ENCODE assay signal across 1 cellular context in the genomic region with DNA sequence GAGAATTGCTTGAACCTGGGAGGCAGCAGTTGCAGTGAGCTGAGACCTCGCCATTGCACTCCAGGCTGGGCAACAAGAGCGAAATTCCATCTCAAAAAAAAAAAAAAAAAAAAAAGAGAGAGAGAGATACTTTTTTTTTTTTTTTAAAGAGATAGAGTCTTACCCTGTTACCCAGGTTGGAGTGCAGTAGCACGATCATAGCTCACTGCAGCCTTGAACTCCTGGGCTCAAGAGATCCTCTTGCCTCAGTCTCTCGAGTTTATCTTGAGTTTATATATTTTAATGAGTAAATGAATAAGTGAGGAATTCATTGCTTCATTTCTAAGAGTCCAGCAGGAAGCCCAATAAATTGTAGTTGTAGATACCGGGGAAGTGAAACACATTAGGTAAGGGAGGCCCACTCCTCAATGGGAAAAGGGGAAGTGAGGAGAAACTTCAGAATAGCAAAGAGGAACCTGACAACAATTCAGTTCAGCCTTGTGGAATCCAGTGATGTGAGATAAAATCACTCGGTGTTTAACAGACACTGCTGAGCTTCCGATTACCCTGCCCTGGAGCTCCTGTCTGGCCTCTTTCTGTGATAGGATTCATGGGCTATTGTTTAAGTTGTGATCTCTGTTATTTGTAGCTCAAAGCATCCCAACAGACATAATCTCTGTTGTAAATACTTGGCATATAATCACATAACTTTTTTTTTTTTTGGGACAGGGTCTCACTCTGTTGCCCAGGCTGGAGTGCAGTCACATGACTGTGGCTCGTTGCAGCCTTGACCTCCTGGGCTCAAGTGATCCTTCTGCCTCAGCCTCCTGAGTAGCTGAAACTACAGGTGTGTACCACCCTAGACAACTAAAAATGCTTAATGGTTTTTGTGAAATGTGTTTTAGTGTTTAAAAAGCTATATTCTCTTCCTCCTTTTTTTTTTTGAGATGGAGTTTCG.
TF ChIP-seq lines count a peak whose summit lies in the region.

No MANE protein-coding gene starts in this region.

TF ChIP-seq in K562, 482 proteins besides CTCF, POLR2A, EP300 and RAD21 (continued from another document):
- TF ChIP-seq, protein P1, sequence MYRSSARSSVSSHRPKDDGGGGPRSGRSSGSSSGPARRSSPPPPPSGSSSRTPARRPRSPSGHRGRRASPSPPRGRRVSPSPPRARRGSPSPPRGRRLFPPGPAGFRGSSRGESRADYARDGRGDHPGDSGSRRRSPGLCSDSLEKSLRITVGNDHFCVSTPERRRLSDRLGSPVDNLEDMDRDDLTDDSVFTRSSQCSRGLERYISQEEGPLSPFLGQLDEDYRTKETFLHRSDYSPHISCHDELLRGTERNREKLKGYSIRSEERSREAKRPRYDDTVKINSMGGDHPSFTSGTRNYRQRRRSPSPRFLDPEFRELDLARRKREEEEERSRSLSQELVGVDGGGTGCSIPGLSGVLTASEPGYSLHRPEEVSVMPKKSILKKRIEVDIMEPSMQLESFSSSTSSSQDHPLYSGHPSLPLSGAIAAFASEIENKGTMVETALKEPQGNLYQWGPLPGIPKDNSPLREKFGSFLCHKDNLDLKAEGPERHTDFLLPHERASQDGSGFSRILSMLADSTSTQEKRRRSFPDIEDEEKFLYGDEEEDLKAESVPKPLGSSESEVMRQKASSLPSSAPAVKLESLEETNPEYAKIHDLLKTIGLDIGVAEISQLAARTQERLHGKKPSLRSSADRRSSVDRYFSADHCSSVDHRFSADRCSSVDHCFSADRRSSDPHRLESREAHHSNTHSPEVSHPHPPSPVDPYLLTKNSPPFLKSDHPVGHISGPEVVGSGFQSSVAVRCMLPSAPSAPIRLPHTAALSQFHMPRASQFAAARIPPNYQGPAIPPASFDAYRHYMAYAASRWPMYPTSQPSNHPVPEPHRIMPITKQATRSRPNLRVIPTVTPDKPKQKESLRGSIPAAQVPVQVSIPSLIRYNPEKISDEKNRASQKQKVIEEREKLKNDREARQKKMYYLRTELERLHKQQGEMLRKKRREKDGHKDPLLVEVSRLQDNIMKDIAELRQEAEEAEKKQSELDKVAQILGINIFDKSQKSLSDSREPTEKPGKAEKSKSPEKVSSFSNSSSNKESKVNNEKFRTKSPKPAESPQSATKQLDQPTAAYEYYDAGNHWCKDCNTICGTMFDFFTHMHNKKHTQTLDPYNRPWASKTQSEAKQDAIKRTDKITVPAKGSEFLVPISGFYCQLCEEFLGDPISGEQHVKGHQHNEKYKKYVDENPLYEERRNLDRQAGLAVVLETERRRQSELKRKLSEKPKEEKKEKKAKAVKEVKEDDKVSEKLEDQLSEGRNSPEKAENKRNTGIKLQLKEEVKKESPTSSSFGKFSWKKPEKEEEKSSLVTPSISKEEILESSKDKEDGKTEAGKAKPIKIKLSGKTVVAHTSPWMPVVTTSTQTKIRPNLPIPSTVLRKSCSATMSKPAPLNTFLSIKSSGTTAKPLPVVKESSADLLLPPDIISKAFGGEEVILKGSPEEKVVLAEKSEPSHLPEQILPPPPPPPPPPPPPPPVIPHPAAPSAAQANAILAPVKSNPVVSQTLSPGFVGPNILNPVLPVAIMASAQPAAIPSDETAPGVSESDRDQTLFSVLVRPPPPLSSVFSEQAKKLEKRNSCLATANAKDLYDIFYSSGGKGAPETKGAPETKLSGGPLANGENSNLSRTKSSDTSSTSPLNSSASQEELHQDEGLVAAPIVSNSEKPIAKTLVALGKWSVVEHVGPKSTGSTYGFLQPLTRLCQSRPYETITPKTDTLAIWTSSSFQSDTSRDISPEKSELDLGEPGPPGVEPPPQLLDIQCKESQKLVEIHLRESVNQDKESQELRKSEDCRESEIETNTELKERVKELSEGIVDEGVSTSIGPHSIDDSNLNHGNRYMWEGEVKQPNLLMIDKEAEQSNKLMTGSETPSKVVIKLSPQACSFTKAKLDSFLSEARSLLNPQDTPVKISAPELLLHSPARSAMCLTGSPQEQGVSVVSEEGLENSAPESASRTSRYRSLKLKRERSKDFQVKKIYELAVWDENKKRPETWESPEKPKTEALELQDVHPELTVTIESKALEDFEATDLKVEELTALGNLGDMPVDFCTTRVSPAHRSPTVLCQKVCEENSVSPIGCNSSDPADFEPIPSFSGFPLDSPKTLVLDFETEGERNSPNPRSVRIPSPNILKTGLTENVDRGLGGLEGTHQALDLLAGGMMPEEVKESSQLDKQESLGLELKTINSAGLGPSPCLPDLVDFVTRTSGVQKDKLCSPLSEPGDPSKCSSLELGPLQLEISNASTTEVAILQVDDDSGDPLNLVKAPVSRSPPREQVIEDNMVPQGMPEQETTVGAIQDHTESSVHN (IDR thresholded peaks at IDR 0.05; ENCODE audit: borderline replicate concordance in 1 of 2, low read depth in 1 of 2) = no peak
- peak; percentile 37; the same call in 1 of the 2 replicates for TF ChIP-seq NBN (IDR thresholded peaks at IDR 0.05; ENCODE audit: low read depth)
- TF ChIP-seq SRSF3 (IDR thresholded peaks at IDR 0.05; ENCODE audit: insufficient read depth, low read length) = no peak
- no peak for TF ChIP-seq JUND (IDR thresholded peaks at IDR 0.05; ENCODE audit: borderline replicate concordance, low read depth, low read length)
- TF ChIP-seq JUND (tag; IDR thresholded peaks at IDR 0.05; ENCODE audit: borderline replicate concordance, low read depth, low read length) = peak; percentile 42; the same call in 1 of the 3 replicates
- no peak for TF ChIP-seq FOXO4 (CRISPR knock-in tag; IDR thresholded peaks at IDR 0.05)
- TF ChIP-seq NFYB (IDR thresholded peaks at IDR 0.05; ENCODE audit: extremely low read depth, insufficient read length) = no peak
- 0 out of 4 replicates have a peak, but pooled peaks of 1 of the 2 experiments have one; percentile 11 for TF ChIP-seq MAZ (CRISPR knock-in tag; conservative IDR thresholded peaks at IDR 0.05 in 1 of 2, IDR thresholded peaks at IDR 0.05 in 1 of 2)
- 0 out of 2 replicates have a peak, but pooled peaks have one; percentile 22 for TF ChIP-seq L3MBTL2 (IDR thresholded peaks at IDR 0.05)
- TF ChIP-seq ZNF518B (CRISPR knock-in tag; IDR thresholded peaks at IDR 0.05) = no peak
- TF ChIP-seq ZNF699 (CRISPR knock-in tag; IDR thresholded peaks at IDR 0.05; ENCODE audit: insufficient replicate concordance) = no peak
- TF ChIP-seq EWSR1 (IDR thresholded peaks at IDR 0.05; ENCODE audit: borderline replicate concordance, low read depth, partially characterized antibody) = no peak
- TF ChIP-seq ZNF121 (CRISPR knock-in tag; conservative IDR thresholded peaks at IDR 0.05) = peak; percentile 99
- TF ChIP-seq, protein P2, sequence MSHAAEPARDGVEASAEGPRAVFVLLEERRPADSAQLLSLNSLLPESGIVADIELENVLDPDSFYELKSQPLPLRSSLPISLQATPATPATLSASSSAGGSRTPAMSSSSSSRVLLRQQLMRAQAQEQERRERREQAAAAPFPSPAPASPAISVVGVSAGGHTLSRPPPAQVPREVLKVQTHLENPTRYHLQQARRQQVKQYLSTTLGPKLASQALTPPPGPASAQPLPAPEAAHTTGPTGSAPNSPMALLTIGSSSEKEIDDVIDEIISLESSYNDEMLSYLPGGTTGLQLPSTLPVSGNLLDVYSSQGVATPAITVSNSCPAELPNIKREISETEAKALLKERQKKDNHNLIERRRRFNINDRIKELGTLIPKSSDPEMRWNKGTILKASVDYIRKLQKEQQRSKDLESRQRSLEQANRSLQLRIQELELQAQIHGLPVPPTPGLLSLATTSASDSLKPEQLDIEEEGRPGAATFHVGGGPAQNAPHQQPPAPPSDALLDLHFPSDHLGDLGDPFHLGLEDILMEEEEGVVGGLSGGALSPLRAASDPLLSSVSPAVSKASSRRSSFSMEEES (CRISPR knock-in tag; IDR thresholded peaks at IDR 0.05) = peak; percentile 83
- peak; percentile 76; the same call in 1 of the 2 replicates for TF ChIP-seq TEAD4 (IDR thresholded peaks at IDR 0.05; ENCODE audit: low read length)
- TF ChIP-seq TEAD4 (CRISPR knock-in tag; IDR thresholded peaks at IDR 0.05; ENCODE audit: borderline replicate concordance) = no peak
- TF ChIP-seq MEIS2 (IDR thresholded peaks at IDR 0.05; ENCODE audit: partially characterized antibody) = peak; percentile 31
- TF ChIP-seq CCNT2 (IDR thresholded peaks at IDR 0.05; ENCODE audit: borderline replicate concordance, extremely low read depth, insufficient read length, low read depth, low read length) = peak; percentile 25
- TF ChIP-seq BRCA1 (IDR thresholded peaks at IDR 0.05) = no peak
- TF ChIP-seq BRCA1 (CRISPR knock-in tag; IDR thresholded peaks at IDR 0.05) = no peak
- peak; percentile 82; the same call in 1 of the 2 replicates for TF ChIP-seq SMARCE1 (IDR thresholded peaks at IDR 0.05)
- peak; percentile 54 for TF ChIP-seq GATA2 (CRISPR knock-in tag; IDR thresholded peaks at IDR 0.05)
- TF ChIP-seq, protein P3, sequence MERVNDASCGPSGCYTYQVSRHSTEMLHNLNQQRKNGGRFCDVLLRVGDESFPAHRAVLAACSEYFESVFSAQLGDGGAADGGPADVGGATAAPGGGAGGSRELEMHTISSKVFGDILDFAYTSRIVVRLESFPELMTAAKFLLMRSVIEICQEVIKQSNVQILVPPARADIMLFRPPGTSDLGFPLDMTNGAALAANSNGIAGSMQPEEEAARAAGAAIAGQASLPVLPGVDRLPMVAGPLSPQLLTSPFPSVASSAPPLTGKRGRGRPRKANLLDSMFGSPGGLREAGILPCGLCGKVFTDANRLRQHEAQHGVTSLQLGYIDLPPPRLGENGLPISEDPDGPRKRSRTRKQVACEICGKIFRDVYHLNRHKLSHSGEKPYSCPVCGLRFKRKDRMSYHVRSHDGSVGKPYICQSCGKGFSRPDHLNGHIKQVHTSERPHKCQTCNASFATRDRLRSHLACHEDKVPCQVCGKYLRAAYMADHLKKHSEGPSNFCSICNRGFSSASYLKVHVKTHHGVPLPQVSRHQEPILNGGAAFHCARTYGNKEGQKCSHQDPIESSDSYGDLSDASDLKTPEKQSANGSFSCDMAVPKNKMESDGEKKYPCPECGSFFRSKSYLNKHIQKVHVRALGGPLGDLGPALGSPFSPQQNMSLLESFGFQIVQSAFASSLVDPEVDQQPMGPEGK (CRISPR knock-in tag; IDR thresholded peaks at IDR 0.05; ENCODE audit: borderline replicate concordance) = no peak
